Comparison of ENCODE assay signal across 20 cellular contexts in genomic region chr10:73799899-73800559, GRCh38. TPM values are rescaled to one million over a fixed set of nuclear protein-coding genes. Genes with fewer than 3 reads are reported as not detected.
DNase-seq lines count a peak whose midpoint lies in the region; ATAC-seq, FAIRE-seq and TF ChIP-seq lines count a peak whose summit lies in the region.
"Had no signal": no experiment of that assay in that cellular context is flagged by ENCODE, and none has a peak within 500 bp of the region (broad histone marks: within the 10 kb centered on the region; RNA-seq: fewer than 3 reads in every experiment).

No MANE protein-coding gene starts in this region.

- CTCF ChIA-PET in activated CD8-positive, alpha-beta T cell treated with anti-CD3 and anti-CD28 coated beads, Interleukin-2, amount 10 ng/mL, durations not matched to agents 7 days and 5 days (lab: Charles Lee), result no interaction called here
- CTCF ChIA-PET in mammary epithelial cell (lab: Charles Lee; ENCODE audit: low non-redundant PET), result no interaction called here

- FAIRE-seq in GM12891 (lab: Jason Lieb, UNC), result no peak
- FAIRE-seq: H1, keratinocyte had no signal

- 0 out of 2 replicates have a peak overlapping the region, but pooled peaks have one; percentile 5 for H3K27ac ChIP-seq in 22Rv1
- no peak overlapping the region for H3K27ac ChIP-seq in mammary epithelial cell (ENCODE audit: insufficient read depth, low read depth, low read length)
- H3K27ac ChIP-seq: transverse colon had no signal

- TF ChIP-seq POLR2A in GM12891 (IDR thresholded peaks at IDR 0.05; ENCODE audit: low read depth, low read length), result 0 out of 2 replicates have a peak, but pooled peaks have one; percentile 18

- 81% methylated on average over 9 of the region's 9 CpGs for WGBS in mammary epithelial cell (ENCODE audit: low coverage, missing lambda C conversion rate)

- intact Hi-C loops in mammary epithelial cell (cut with micrococcal nuclease), result no loop called here

- H3K36me3 ChIP-seq in mammary epithelial cell (ENCODE audit: insufficient read depth, low read length), result peaks cover 17% of the 10 kb centered on the region

- H3K4me3 ChIP-seq in mammary epithelial cell (replicated peaks in 1 of 3; ENCODE audit: insufficient read depth in 1 of 3, low read depth in 2 of 3, low read length in 3 of 3), result no peak overlapping the region
- H3K4me3 ChIP-seq: transverse colon had no signal

- H3K4me1 Mint-ChIP-seq in activated CD8-positive, alpha-beta T cell treated with anti-CD3 and anti-CD28 coated beads, Interleukin-2, amount 10 ng/mL, durations not matched to agents 7 days and 5 days (ENCODE audit: low read depth), result peaks cover 8% of the 10 kb centered on the region
- H3K4me1 Mint-ChIP-seq in naive thymus-derived CD8-positive, alpha-beta T cell, result peaks cover 7 to 18% (median 11%) of the 10 kb centered on the region in 4 donors

- no peaks in the 10 kb centered on the region for H4K20me1 ChIP-seq in mammary epithelial cell (ENCODE audit: insufficient read depth, low read length)

- H3K79me2 ChIP-seq in mammary epithelial cell (ENCODE audit: insufficient read depth, low read length), result no peaks in the 10 kb centered on the region

- POLR2A ChIA-PET in activated CD8-positive, alpha-beta T cell treated with anti-CD3 and anti-CD28 coated beads, Interleukin-2, amount 10 ng/mL, durations not matched to agents 7 days and 5 days (lab: Charles Lee), result interaction anchor here (0.7 to 1.3 kb wide), 3 partner anchors 14 to 28 kb away, joined by 3 to 4 read pairs (median 3); a partner anchor contains a TSS
- POLR2A ChIA-PET in naive thymus-derived CD8-positive, alpha-beta T cell (lab: Charles Lee), result interaction anchor here (1.0 to 8.6 kb wide), 3 partner anchors 9 to 28 kb away, joined by 3 to 56 read pairs (median 19); a partner anchor contains a TSS

- H3K9me3 Mint-ChIP-seq in activated CD8-positive, alpha-beta T cell treated with anti-CD3 and anti-CD28 coated beads, Interleukin-2, amount 10 ng/mL, durations not matched to agents 7 days and 5 days (ENCODE audit: insufficient read depth), result no peaks in the 10 kb centered on the region
- H3K9me3 Mint-ChIP-seq in naive thymus-derived CD8-positive, alpha-beta T cell, result no peaks in the 10 kb centered on the region

- H3K9ac ChIP-seq in mammary epithelial cell (ENCODE audit: insufficient read depth, low read length), result no peak overlapping the region

- H2AFZ ChIP-seq in mammary epithelial cell (ENCODE audit: low read depth, low read length), result no peak overlapping the region

- in situ Hi-C loops in mammary epithelial cell (cut with MboI; ENCODE audit: low sequenced_read_pairs in 2 of 2), result no loop called here

- H3K36me3 Mint-ChIP-seq in activated CD8-positive, alpha-beta T cell treated with anti-CD3 and anti-CD28 coated beads, Interleukin-2, amount 10 ng/mL, durations not matched to agents 7 days and 5 days (ENCODE audit: low read depth), result peaks cover 53% of the 10 kb centered on the region
- H3K36me3 Mint-ChIP-seq in naive thymus-derived CD8-positive, alpha-beta T cell, result peaks cover 0 to 70% (median 2%) of the 10 kb centered on the region in 3 donors

- TF ChIP-seq CTCF in 22Rv1 (IDR thresholded peaks at IDR 0.05) (no peak), mammary epithelial cell (conservative IDR thresholded peaks at IDR 0.05 in 1 of 2, IDR thresholded peaks at IDR 0.05 in 1 of 2; ENCODE audit: extremely low read depth in 1 of 2, insufficient read depth in 1 of 2, low read depth in 1 of 2, low read length in 2 of 2) (no peak)

- ATAC-seq in activated CD8-positive, alpha-beta T cell treated with anti-CD3 and anti-CD28 coated beads, Interleukin-2, amount 10 ng/mL, durations not matched to agents 7 days and 5 days, result no peak
- peak in 1 of 2 donors; percentile 11 for ATAC-seq in naive thymus-derived CD8-positive, alpha-beta T cell
- ATAC-seq in HG03039 (IDR thresholded peaks at IDR 0.05; ENCODE audit: unreplicated experiment), result no peak
- no peak for ATAC-seq in HG03521 (IDR thresholded peaks at IDR 0.05; ENCODE audit: unreplicated experiment)

- no peak overlapping the region for H3K4me2 ChIP-seq in mammary epithelial cell (ENCODE audit: insufficient read depth, low read depth, low read length)

- dilution Hi-C loops in mammary epithelial cell (cut with HindIII; ENCODE audit: low sequenced_read_pairs), result loop anchor here (5.0 kb wide), 1 partner anchor 47 kb away; no protein-coding TSS in a partner anchor

- H3K4me1 ChIP-seq in mammary epithelial cell (ENCODE audit: insufficient read depth, low read length), result no peaks in the 10 kb centered on the region
- H3K4me1 ChIP-seq: transverse colon had no signal

- peak overlapping the region; percentile 60 for H3K27ac Mint-ChIP-seq in activated CD8-positive, alpha-beta T cell treated with anti-CD3 and anti-CD28 coated beads, Interleukin-2, amount 10 ng/mL, durations not matched to agents 7 days and 5 days
- H3K27ac Mint-ChIP-seq in naive thymus-derived CD8-positive, alpha-beta T cell, result peak overlapping the region in 6 of 10 donors; percentile 40 to 83 (median 58)

- H3K27me3 ChIP-seq in mammary epithelial cell (ENCODE audit: insufficient read depth, low read length), result no peaks in the 10 kb centered on the region
- H3K27me3 ChIP-seq: transverse colon had no signal

- no peak overlapping the region for H3K4me3 Mint-ChIP-seq in activated CD8-positive, alpha-beta T cell treated with anti-CD3 and anti-CD28 coated beads, Interleukin-2, amount 10 ng/mL, durations not matched to agents 7 days and 5 days
- no peak overlapping the region for H3K4me3 Mint-ChIP-seq in naive thymus-derived CD8-positive, alpha-beta T cell
- H3K4me3 Mint-ChIP-seq: CD4-positive, CD25-positive, alpha-beta regulatory T cell had no signal

- H3K27me3 Mint-ChIP-seq in activated CD8-positive, alpha-beta T cell treated with anti-CD3 and anti-CD28 coated beads, Interleukin-2, amount 10 ng/mL, durations not matched to agents 7 days and 5 days (ENCODE audit: low read depth), result no peaks in the 10 kb centered on the region
- no peaks in the 10 kb centered on the region for H3K27me3 Mint-ChIP-seq in naive thymus-derived CD8-positive, alpha-beta T cell
- H3K27me3 Mint-ChIP-seq: CD4-positive, CD25-positive, alpha-beta regulatory T cell had no signal

- DNase-seq in GM12891 (ENCODE audit: insufficient read length, low spot score) (no peak), NCI-H1092 treated with DMSO at 0.1 percent for 48 hours (lab: John Stamatoyannopoulos, UW) (no peak), mammary epithelial cell (no peak)
- DNase-seq in activated CD8-positive, alpha-beta T cell treated with anti-CD3 and anti-CD28 coated beads, Interleukin-2, amount 10 ng/mL, durations not matched to agents 7 days and 5 days, result no peak
- DNase-seq in naive thymus-derived CD8-positive, alpha-beta T cell, result peak in 1 of 10 donors; percentile 53
- DNase-seq: CD4-positive, CD25-positive, alpha-beta regulatory T cell; DMS153; effector CD4-positive, alpha-beta T cell; foreskin melanocyte; GF-D8; NCI-H1092; NCI-H2081 treated with DMSO at 0.1 percent for 48 hours; NCI-H510A treated with DMSO at 0.1 percent for 48 hours; stimulated activated CD4-positive, alpha-beta T cell treated with anti-CD3 and anti-CD28 coated beads, Interleukin-1b, Interleukin-23, amount 100 ng/mL, for 48 hours; transverse colon had no signal

- no TSS peak for BruUV-seq in mammary epithelial cell (replicated peaks; lab: Mats Ljungman, UMichigan)

- no peaks in the 10 kb centered on the region for H3K9me3 ChIP-seq in mammary epithelial cell (replicated peaks; ENCODE audit: insufficient read depth, low read length)
- H3K9me3 ChIP-seq: transverse colon had no signal

TF ChIP-seq in GM12891, 5 proteins besides CTCF, POLR2A, EP300 and RAD21:
- TF ChIP-seq POLR2AphosphoS5 (IDR thresholded peaks at IDR 0.05; ENCODE audit: low read depth, low read length), result peak; percentile 64; the same call in 1 of the 2 replicates
- no peak for TF ChIP-seq POU2F2 (IDR thresholded peaks at IDR 0.05; ENCODE audit: low read depth, low read length)

RNA-seq across cellular contexts. Expression of gene NDST2, which starts 11.4 kb away (rescaled TPM):
- polyA plus RNA-seq in GM12891 (2012; ENCODE audit: low read depth, missing spikeins), result 14.8 TPM
- total RNA-seq in activated CD8-positive, alpha-beta T cell treated with anti-CD3 and anti-CD28 coated beads, Interleukin-2, amount 10 ng/mL, durations not matched to agents 7 days and 5 days, result 10 to 100 TPM; 60.7 to 61.1 TPM
- 100 to 1,000 TPM; 101 to 112 TPM for total RNA-seq in naive thymus-derived CD8-positive, alpha-beta T cell
- 10 to 100 TPM; 13.4 to 34.3 (median 24.5) TPM for polyA plus RNA-seq in naive thymus-derived CD8-positive, alpha-beta T cell
- total RNA-seq in mammary epithelial cell, result 10 to 100 TPM in 1 of 2 donors, 1 to 10 TPM in 1; 9.3 to 18.5 TPM
- 10.8 TPM for polyA plus RNA-seq in mammary epithelial cell
- polyA minus RNA-seq in mammary epithelial cell, result 6.7 TPM

RNA-seq across cellular contexts. Expression of gene ZSWIM8, which starts 14.6 kb away (rescaled TPM):
- polyA plus RNA-seq in GM12891 (2012; ENCODE audit: low read depth, missing spikeins), result 51.6 TPM
- total RNA-seq in activated CD8-positive, alpha-beta T cell treated with anti-CD3 and anti-CD28 coated beads, Interleukin-2, amount 10 ng/mL, durations not matched to agents 7 days and 5 days, result 10 to 100 TPM; 58.3 to 69.3 TPM
- 10 to 100 TPM; 79.0 to 79.9 TPM for total RNA-seq in naive thymus-derived CD8-positive, alpha-beta T cell
- 10 to 100 TPM; 12.3 to 18.5 (median 13.4) TPM for polyA plus RNA-seq in naive thymus-derived CD8-positive, alpha-beta T cell
- 10 to 100 TPM; 62.5 to 67.6 TPM for total RNA-seq in mammary epithelial cell
- 54.3 TPM for polyA plus RNA-seq in mammary epithelial cell
- 61.7 TPM for polyA minus RNA-seq in mammary epithelial cell

RNA-seq across cellular contexts. Expression of gene CHCHD1, which starts 18.2 kb away (rescaled TPM):
- polyA plus RNA-seq in GM12891 (2012; ENCODE audit: low read depth, missing spikeins), result 79.1 TPM
- 10 to 100 TPM; 33.0 to 35.3 TPM for total RNA-seq in activated CD8-positive, alpha-beta T cell treated with anti-CD3 and anti-CD28 coated beads, Interleukin-2, amount 10 ng/mL, durations not matched to agents 7 days and 5 days
- 10 to 100 TPM; 19.9 to 22.1 TPM for total RNA-seq in naive thymus-derived CD8-positive, alpha-beta T cell
- polyA plus RNA-seq in naive thymus-derived CD8-positive, alpha-beta T cell, result 10 to 100 TPM; 32.2 to 44.6 (median 37.9) TPM
- 10 to 100 TPM; 11.7 to 24.7 TPM for total RNA-seq in mammary epithelial cell
- 36.9 TPM for polyA plus RNA-seq in mammary epithelial cell
- polyA minus RNA-seq in mammary epithelial cell, result 10.5 TPM

RNA-seq across cellular contexts. Expression of gene SEC24C, which starts 55.9 kb away (rescaled TPM):
- polyA plus RNA-seq in GM12891 (2012; ENCODE audit: low read depth, missing spikeins), result 61.0 TPM
- total RNA-seq in activated CD8-positive, alpha-beta T cell treated with anti-CD3 and anti-CD28 coated beads, Interleukin-2, amount 10 ng/mL, durations not matched to agents 7 days and 5 days, result 10 to 100 TPM; 88.9 to 94.6 TPM
- total RNA-seq in naive thymus-derived CD8-positive, alpha-beta T cell, result 10 to 100 TPM; 72.2 to 72.7 TPM
- 10 to 100 TPM; 18.9 to 33.5 (median 25.9) TPM for polyA plus RNA-seq in naive thymus-derived CD8-positive, alpha-beta T cell
- 10 to 100 TPM; 48.0 to 68.0 TPM for total RNA-seq in mammary epithelial cell
- polyA plus RNA-seq in mammary epithelial cell, result 62.6 TPM
- polyA minus RNA-seq in mammary epithelial cell, result 134 TPM
